1 cellular context compared by ENCODE assay signal in the genomic region with DNA sequence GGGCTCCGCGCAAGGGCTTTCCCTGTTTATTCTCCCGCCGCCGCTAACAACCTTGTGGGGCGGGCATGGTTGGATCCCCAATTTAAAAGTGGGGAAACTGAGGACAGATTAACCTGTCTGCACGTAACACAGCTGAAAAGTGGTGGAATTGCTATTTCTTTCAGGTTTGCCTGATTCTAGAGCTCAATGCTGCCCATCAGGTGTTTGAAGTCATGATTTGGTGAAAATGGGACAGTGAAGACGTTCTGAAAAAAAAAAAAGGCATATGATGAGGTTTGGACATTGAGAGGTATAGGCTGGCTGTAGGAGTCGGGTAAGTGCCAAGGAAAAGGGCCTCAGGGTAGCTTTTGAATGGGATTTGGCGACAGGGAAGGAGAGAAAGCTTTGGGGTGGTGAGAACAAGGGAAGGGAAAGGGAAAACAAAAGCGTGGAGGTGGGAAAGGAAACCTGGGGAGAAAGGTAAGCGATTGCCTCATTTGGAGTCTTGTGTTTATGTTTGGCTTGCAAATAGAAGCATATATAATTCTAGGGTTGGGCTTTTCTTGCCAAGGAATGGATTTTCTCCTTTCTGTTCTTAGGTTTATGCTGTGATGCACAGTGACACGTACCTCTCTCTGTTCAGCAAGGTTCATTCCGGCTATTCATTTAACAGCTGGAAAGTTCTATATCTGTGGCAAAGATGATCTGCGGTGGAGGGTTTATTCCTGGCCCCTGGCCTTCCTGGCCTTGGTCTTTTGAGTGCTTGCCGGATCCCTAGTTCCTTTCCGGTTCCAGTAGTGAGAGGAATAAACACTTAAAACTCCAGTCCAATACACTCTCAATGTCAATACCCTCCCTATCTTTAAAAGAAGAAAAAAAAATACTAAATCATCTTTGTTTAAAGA.
TF ChIP-seq lines count a peak whose summit lies in the region.

No MANE protein-coding gene starts in this region.

TF ChIP-seq in GM23338, 12 proteins besides CTCF, POLR2A, EP300 and RAD21 (continued from another document):
- TF ChIP-seq ZNF462 (CRISPR knock-in tag; IDR thresholded peaks at IDR 0.05) (no peak), EZH2 (IDR thresholded peaks at IDR 0.05; ENCODE audit: low read depth, unreplicated experiment) (no peak)
